Comparison of ENCODE assay signal across 8 cellular contexts in genomic region chr10:87771871-87772500, GRCh38. TPM values are rescaled to one million over a fixed set of nuclear protein-coding genes. Genes with fewer than 3 reads are reported as not detected.
DNase-seq lines count a peak whose midpoint lies in the region; ATAC-seq and TF ChIP-seq lines count a peak whose summit lies in the region.

No MANE protein-coding gene starts in this region.

- no peak overlapping the region for H3K27ac Mint-ChIP-seq in CD4-positive, CD25-positive, alpha-beta regulatory T cell
- no peak overlapping the region for H3K27ac Mint-ChIP-seq in glutamatergic neuron (ENCODE audit: unreplicated experiment)

- no peaks in the 10 kb centered on the region for H3K4me1 ChIP-seq in CD4-positive, CD25-positive, alpha-beta regulatory T cell (ENCODE audit: control insufficient read depth, insufficient read depth, low read length, poor library complexity, severe bottlenecking)
- H3K4me1 ChIP-seq in tibial nerve, result no peaks in the 10 kb centered on the region

- H3K9me3 Mint-ChIP-seq in CD4-positive, CD25-positive, alpha-beta regulatory T cell, result no peaks in the 10 kb centered on the region
- H3K9me3 Mint-ChIP-seq in glutamatergic neuron (ENCODE audit: unreplicated experiment), result peaks cover 2% of the 10 kb centered on the region

- H3K4me3 ChIP-seq in CD4-positive, CD25-positive, alpha-beta regulatory T cell (ENCODE audit: low read depth, low read length), result no peak overlapping the region
- no peak overlapping the region for H3K4me3 ChIP-seq in tibial nerve

- H3K27me3 ChIP-seq in CD4-positive, CD25-positive, alpha-beta regulatory T cell (ENCODE audit: control insufficient read depth, insufficient read depth, low read length), result no peaks in the 10 kb centered on the region
- H3K27me3 ChIP-seq in tibial nerve, result no peaks in the 10 kb centered on the region

- CTCF ChIA-PET in HEK293T (lab: Yijun Ruan, JAX), result no interaction called here

- peaks cover 6 to 14% (median 6%) of the 10 kb centered on the region in 4 donors for H3K4me1 Mint-ChIP-seq in CD4-positive, CD25-positive, alpha-beta regulatory T cell
- H3K4me1 Mint-ChIP-seq in glutamatergic neuron (ENCODE audit: low read depth, unreplicated experiment), result no peaks in the 10 kb centered on the region

- H3K27me3 Mint-ChIP-seq in CD4-positive, CD25-positive, alpha-beta regulatory T cell, result no peaks in the 10 kb centered on the region
- H3K27me3 Mint-ChIP-seq in glutamatergic neuron (ENCODE audit: unreplicated experiment), result no peaks in the 10 kb centered on the region

- ATAC-seq in CD4-positive, CD25-positive, alpha-beta regulatory T cell (ENCODE audit: low read depth in 2 of 2), result no peak

- TF ChIP-seq CTCF in glutamatergic neuron (IDR thresholded peaks at IDR 0.05; ENCODE audit: partially characterized antibody, unreplicated experiment), result peak; percentile 62
- TF ChIP-seq CTCF in tibial nerve (IDR thresholded peaks at IDR 0.05), result peak; percentile 29 to 50 (median 43)

- H3K36me3 Mint-ChIP-seq in CD4-positive, CD25-positive, alpha-beta regulatory T cell, result peaks cover 35% of the 10 kb centered on the region
- H3K36me3 Mint-ChIP-seq in glutamatergic neuron (ENCODE audit: unreplicated experiment), result no peaks in the 10 kb centered on the region

- no peaks in the 10 kb centered on the region for H3K9me3 ChIP-seq in CD4-positive, CD25-positive, alpha-beta regulatory T cell (ENCODE audit: control insufficient read depth in 2 of 2, low read length in 2 of 2)
- H3K9me3 ChIP-seq in tibial nerve, result no peaks in the 10 kb centered on the region

- no peak overlapping the region for H3K27ac ChIP-seq in CD4-positive, CD25-positive, alpha-beta regulatory T cell (ENCODE audit: insufficient read depth, low read length, poor library complexity, severe bottlenecking)
- H3K27ac ChIP-seq in tibial nerve, result no peak overlapping the region

- H3K4me3 Mint-ChIP-seq in CD4-positive, CD25-positive, alpha-beta regulatory T cell, result no peak overlapping the region
- no peak overlapping the region for H3K4me3 Mint-ChIP-seq in glutamatergic neuron (ENCODE audit: unreplicated experiment)

- POLR2A ChIA-PET in HEK293T (lab: Yijun Ruan, JAX), result no interaction called here

- WGBS in tibial nerve, 2 donors, result 89 to 92% methylated on average over 2 of the region's 2 CpGs

- TF ChIP-seq POLR2A in tibial nerve (IDR thresholded peaks at IDR 0.05), result no peak

- no peak for TF ChIP-seq EP300 in tibial nerve (IDR thresholded peaks at IDR 0.05)

- peak in 2 of 3 donors; percentile 8 to 43 for DNase-seq in CD4-positive, CD25-positive, alpha-beta regulatory T cell
- peak; percentile 20 for DNase-seq in HEK293T (ENCODE audit: extremely low spot score)
- DNase-seq in SW480 (ENCODE audit: low spot score), result peak; percentile 21
- DNase-seq in glutamatergic neuron, result no peak
- no peak for DNase-seq in tibial nerve (ENCODE audit: low spot score in 2 of 2)
- DNase-seq in anterior cingulate cortex (lab: John Stamatoyannopoulos, UW), result no peak
- DNase-seq in stimulated activated CD4-positive, alpha-beta T cell treated with anti-CD3 and anti-CD28 coated beads, Interleukin-15, amount 100 ng/mL, for 24 hours, result no peak
- no peak for DNase-seq in GF-D8 (lab: John Stamatoyannopoulos, UW)

- H3K36me3 ChIP-seq in CD4-positive, CD25-positive, alpha-beta regulatory T cell (ENCODE audit: control insufficient read depth, insufficient read depth, low read length), result peaks cover 52% of the 10 kb centered on the region
- H3K36me3 ChIP-seq in tibial nerve, result peaks cover 0 to 44% (median 0%) of the 10 kb centered on the region in 3 donors

TF ChIP-seq in HEK293T, 16 proteins besides CTCF, POLR2A, EP300 and RAD21:
- TF ChIP-seq FOXA1 (IDR thresholded peaks at IDR 0.05) (no peak), NFRKB (IDR thresholded peaks at IDR 0.05) (no peak), TARDBP (IDR thresholded peaks at IDR 0.05) (no peak), SP1 (IDR thresholded peaks at IDR 0.05) (no peak), ARNT (IDR thresholded peaks at IDR 0.05) (no peak), FOXM1 (IDR thresholded peaks at IDR 0.05; ENCODE audit: borderline replicate concordance) (no peak), SUZ12 (IDR thresholded peaks at IDR 0.05) (no peak), CTBP1 (IDR thresholded peaks at IDR 0.05; ENCODE audit: borderline replicate concordance) (no peak)

RNA-seq across cellular contexts. Expression of gene ATAD1, which starts 46.0 kb away (rescaled TPM):
- total RNA-seq in CD4-positive, CD25-positive, alpha-beta regulatory T cell, result 33.1 TPM
- polyA plus RNA-seq in CD4-positive, CD25-positive, alpha-beta regulatory T cell, result 10 to 100 TPM; 31.5 to 50.1 (median 38.8) TPM
- total RNA-seq in glutamatergic neuron (ENCODE audit: unreplicated experiment), result 79.0 TPM
- 10 to 100 TPM; 21.8 to 45.9 (median 26.9) TPM for total RNA-seq in tibial nerve

Comparison
In these comparisons a context has a peak if more than half of its experiments do, and no peak if none do; other contexts are left out.
1. DNase-seq: peak in CD4-positive, CD25-positive, alpha-beta regulatory T cell (2 of 3), HEK293T (single experiment) and SW480 (single experiment); none in glutamatergic neuron (single experiment), tibial nerve (0 of 2), anterior cingulate cortex (0 of 58), stimulated activated CD4-positive, alpha-beta T cell treated with anti-CD3 and anti-CD28 coated beads, Interleukin-15, amount 100 ng/mL, for 24 hours (single experiment) and GF-D8 (single experiment).